In genomic region chr2:227143895-227144294, GRCh38 we compare ENCODE assay signal across 26 cellular contexts.
"Had no signal": no experiment of that assay in that cellular context is flagged by ENCODE, and none has a peak within 500 bp of the region (broad histone marks: within the 10 kb centered on the region; RNA-seq: fewer than 3 reads in every experiment).

No MANE protein-coding gene starts in this region.

- H3K27me3 ChIP-seq: stomach, suprapubic skin, testis, thyroid gland, tibial artery, tibial nerve, transverse colon, upper lobe of left lung, upper lobe of right lung, uterus, vagina had no signal

- H3K4me3 ChIP-seq: stomach, suprapubic skin, testis, thoracic aorta, thyroid gland, tibial artery, tibial nerve, transverse colon, upper lobe of left lung, upper lobe of right lung, uterus, vagina had no signal

- ATAC-seq: stimulated activated effector memory CD8-positive, alpha-beta T cell treated with anti-CD3 and anti-CD28 coated beads, Interleukin-12 subunit alpha, Interleukin-12 subunit beta, amount 100 ng/mL, for 72 hours; stimulated activated memory B cell treated with anti-CD40 and anti-IgM and Interleukin-4, amounts not matched to agents 10 μg/mL and 1 μg/mL and 100 μg/mL, for 72 hours; stimulated activated naive B cell treated with anti-CD40 and anti-IgM and Interleukin-4, amounts not matched to agents 10 μg/mL and 1 μg/mL and 100 μg/mL, for 72 hours; stimulated activated naive CD8-positive, alpha-beta T cell treated with anti-CD3 and anti-CD28 coated beads, Interleukin-15, amount 100 ng/mL, for 72 hours; stimulated activated naive CD8-positive, alpha-beta T cell treated with anti-CD3 and anti-CD28 coated beads, Interleukin-15, Interleukin-2, amounts not matched to agents 100 U/mL and 50 U/mL, for 24 hours; upper lobe of right lung had no signal

- H3K36me3 ChIP-seq: stomach, suprapubic skin, thoracic aorta, thyroid gland, tibial artery, tibial nerve, transverse colon, upper lobe of left lung, upper lobe of right lung, uterus, vagina had no signal

- H3K9me3 ChIP-seq: testis, thoracic aorta, thyroid gland, tibial artery, transverse colon, upper lobe of right lung, vagina had no signal

- DNase-seq: stimulated activated CD4-positive, alpha-beta T cell treated with anti-CD3 and anti-CD28 coated beads, Interleukin-2, amount 100 ng/mL, for 48 hours; stimulated activated CD4-positive, alpha-beta T cell treated with anti-CD3 and anti-CD28 coated beads, Interleukin-4, amount 100 ng/mL, for 1 hour; stimulated activated CD4-positive, alpha-beta T cell treated with anti-CD3 and anti-CD28 coated beads, Interleukin-4, amount 100 ng/mL, for 24 hours; stimulated activated CD4-positive, alpha-beta T cell treated with anti-CD3 and anti-CD28 coated beads, Interleukin-4, amount 100 ng/mL, for 4 hours; stimulated activated CD8-positive, alpha-beta memory T cell treated with anti-CD3 and anti-CD28 coated beads, Interleukin-4, amount 100 ng/mL, for 48 hours; stimulated activated naive B cell treated with anti-CD40 and anti-IgM and Interleukin-4, amounts not matched to agents 10 μg/mL and 1 μg/mL and 100 μg/mL, for 72 hours; stimulated activated naive CD4-positive, alpha-beta T cell; stimulated activated naive CD4-positive, alpha-beta T cell treated with Interleukin-2 at 50 U/mL for 16 hours; stimulated activated naive CD8-positive, alpha-beta T cell treated with anti-CD3 and anti-CD28 coated beads, Interleukin-15, amount 100 ng/mL, for 72 hours; stimulated activated naive CD8-positive, alpha-beta T cell treated with anti-CD3 and anti-CD28 coated beads, Interleukin-15, Interleukin-2, amounts not matched to agents 100 U/mL and 50 U/mL, for 24 hours; stomach; substantia nigra; testis; thyroid gland; tibial artery; transverse colon; trophoblast cell; upper lobe of left lung; upper lobe of right lung; uterus had no signal

- H3K27ac ChIP-seq: stomach, suprapubic skin, thoracic aorta, thyroid gland, tibial artery, tibial nerve, transverse colon, upper lobe of left lung, upper lobe of right lung, uterus, vagina had no signal

- H3K4me1 ChIP-seq: stomach, suprapubic skin, testis, thyroid gland, tibial artery, tibial nerve, transverse colon, upper lobe of right lung, uterus, vagina had no signal
